Comparison of ENCODE assay signal across 1 cellular context in genomic region chrX:119943185-119943988, GRCh38.
A peak's percentile ranks its signal among the peaks of the same experiment; 100 is the strongest.
TF ChIP-seq lines count a peak whose summit lies in the region.

Gene NKAP, minus strand, starts transcription at chrX:119943751. Its CDS starts 146 bp downstream, at chrX:119943605.

TF ChIP-seq in H1, 55 proteins besides CTCF, POLR2A, EP300 and RAD21 (continued from another document):
- TF ChIP-seq TEAD4 (IDR thresholded peaks at IDR 0.05; ENCODE audit: low read depth, low read length) (no peak), POU5F1 (IDR thresholded peaks at IDR 0.05; ENCODE audit: low read depth, low read length) (no peak), CHD7 (IDR thresholded peaks at IDR 0.05; ENCODE audit: insufficient replicate concordance, low read length) (no peak), EGR1 (IDR thresholded peaks at IDR 0.05; ENCODE audit: borderline replicate concordance, low read depth, low read length) (no peak), GTF2F1 (IDR thresholded peaks at IDR 0.05; ENCODE audit: borderline replicate concordance, low read depth, low read length) (no peak), MAFK (IDR thresholded peaks at IDR 0.05; ENCODE audit: low read depth, low read length) (no peak), CEBPB (IDR thresholded peaks at IDR 0.05; ENCODE audit: low read depth, low read length) (no peak), RFX5 (IDR thresholded peaks at IDR 0.05; ENCODE audit: borderline replicate concordance, low read depth, low read length) (no peak), SIRT6 (IDR thresholded peaks at IDR 0.05; ENCODE audit: low read length) (no peak), ASH2L (IDR thresholded peaks at IDR 0.05; ENCODE audit: low read length) (peak; percentile 64), SRF (IDR thresholded peaks at IDR 0.05; ENCODE audit: low read depth, low read length) (no peak), BCL11A (IDR thresholded peaks at IDR 0.05; ENCODE audit: low read depth in 2 of 2, low read length in 2 of 2) (no peak), CBX5 (IDR thresholded peaks at IDR 0.05; ENCODE audit: low read depth, low read length) (no peak), SP1 (IDR thresholded peaks at IDR 0.05; ENCODE audit: low read depth, low read length) (peak; percentile 72), ATF3 (IDR thresholded peaks at IDR 0.05; ENCODE audit: insufficient read depth, low read depth, low read length) (no peak), TCF12 (IDR thresholded peaks at IDR 0.05; ENCODE audit: low read depth, low read length) (no peak), USF2 (IDR thresholded peaks at IDR 0.05; ENCODE audit: low read length) (no peak), NRF1 (IDR thresholded peaks at IDR 0.05; ENCODE audit: low read depth, low read length) (no peak), BACH1 (IDR thresholded peaks at IDR 0.05; ENCODE audit: low read length) (no peak), SUZ12 (IDR thresholded peaks at IDR 0.05; ENCODE audit: low read length) (no peak), HDAC6 (IDR thresholded peaks at IDR 0.05; ENCODE audit: low read depth, low read length) (no peak), JUN (IDR thresholded peaks at IDR 0.05; ENCODE audit: low read depth, low read length) (no peak), FOSL1 (IDR thresholded peaks at IDR 0.05; ENCODE audit: insufficient read depth, low read depth, low read length) (no peak), RNF2 (IDR thresholded peaks at IDR 0.05; ENCODE audit: borderline replicate concordance, low read depth, low read length, missing control alignments, poor library complexity, severe bottlenecking) (no peak), TAF7 (optimal IDR thresholded peaks at IDR 0.05; ENCODE audit: borderline replicate concordance, low read depth, low read length) (peak; percentile 19), GABPA (IDR thresholded peaks at IDR 0.05; ENCODE audit: borderline replicate concordance, insufficient read depth, low read length) (peak; percentile 93), EZH2 (IDR thresholded peaks at IDR 0.05; ENCODE audit: low read depth, low read length, severe bottlenecking) (no peak), E2F6 (IDR thresholded peaks at IDR 0.05) (no peak), KDM4A (IDR thresholded peaks at IDR 0.05; ENCODE audit: low read depth, low read length, severe bottlenecking) (peak; percentile 77), HDAC2 (IDR thresholded peaks at IDR 0.05; ENCODE audit: borderline replicate concordance in 1 of 2, low read depth in 2 of 2, low read length in 2 of 2) (no peak)
- TF ChIP-seq, protein P1, sequence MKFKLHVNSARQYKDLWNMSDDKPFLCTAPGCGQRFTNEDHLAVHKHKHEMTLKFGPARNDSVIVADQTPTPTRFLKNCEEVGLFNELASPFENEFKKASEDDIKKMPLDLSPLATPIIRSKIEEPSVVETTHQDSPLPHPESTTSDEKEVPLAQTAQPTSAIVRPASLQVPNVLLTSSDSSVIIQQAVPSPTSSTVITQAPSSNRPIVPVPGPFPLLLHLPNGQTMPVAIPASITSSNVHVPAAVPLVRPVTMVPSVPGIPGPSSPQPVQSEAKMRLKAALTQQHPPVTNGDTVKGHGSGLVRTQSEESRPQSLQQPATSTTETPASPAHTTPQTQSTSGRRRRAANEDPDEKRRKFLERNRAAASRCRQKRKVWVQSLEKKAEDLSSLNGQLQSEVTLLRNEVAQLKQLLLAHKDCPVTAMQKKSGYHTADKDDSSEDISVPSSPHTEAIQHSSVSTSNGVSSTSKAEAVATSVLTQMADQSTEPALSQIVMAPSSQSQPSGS (IDR thresholded peaks at IDR 0.05; ENCODE audit: low read length) = peak; percentile 61; the same call in 1 of the 2 replicates
- TF ChIP-seq, protein P2, sequence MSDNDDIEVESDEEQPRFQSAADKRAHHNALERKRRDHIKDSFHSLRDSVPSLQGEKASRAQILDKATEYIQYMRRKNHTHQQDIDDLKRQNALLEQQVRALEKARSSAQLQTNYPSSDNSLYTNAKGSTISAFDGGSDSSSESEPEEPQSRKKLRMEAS (IDR thresholded peaks at IDR 0.05) = 0 out of 2 replicates have a peak, but pooled peaks have one; percentile 27
